In the genomic region with DNA sequence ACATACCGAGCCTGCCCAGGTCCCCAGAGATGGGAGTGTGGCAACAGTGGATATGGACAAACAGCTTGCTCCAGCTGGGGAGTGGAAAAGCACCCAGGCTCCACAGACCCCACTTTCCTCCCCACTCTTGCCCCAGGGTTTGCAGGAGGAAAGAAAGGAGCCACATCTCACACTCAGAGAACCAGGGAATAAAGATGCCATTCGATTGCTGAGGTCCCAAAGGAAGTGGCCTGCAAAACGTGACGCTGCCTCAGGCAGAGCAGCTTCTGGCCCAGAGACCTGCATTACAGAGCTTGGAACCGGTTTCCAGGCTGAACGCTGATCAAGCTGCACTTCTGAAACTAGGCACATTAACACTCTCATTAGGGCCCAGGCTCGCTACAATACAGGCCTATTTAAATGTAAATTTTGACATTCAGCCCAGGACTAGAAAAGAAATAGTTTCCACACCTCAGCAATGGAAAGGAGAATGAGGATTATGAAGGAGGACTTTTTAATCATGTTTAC, we compare ENCODE assay signal across 11 cellular contexts.
A peak's percentile ranks its signal among the peaks of the same experiment; 100 is the strongest.
DNase-seq lines count a peak whose midpoint lies in the region; ATAC-seq and TF ChIP-seq lines count a peak whose summit lies in the region.
"Had no signal": no experiment of that assay in that cellular context is flagged by ENCODE, and none has a peak within 500 bp of the region (broad histone marks: within the 10 kb centered on the region; RNA-seq: fewer than 3 reads in every experiment).

No MANE protein-coding gene starts in this region.

- intact Hi-C loops in dorsolateral prefrontal cortex (cut with DNase I) = no loop called here
- intact Hi-C loops in gastrocnemius medialis (cut with DNase I; ENCODE audit: low total_unique reads) = no loop called here

- H3F3A ChIP-seq in GM23338 (replicated peaks; ENCODE audit: low read depth) = no peaks in the 10 kb centered on the region

- ATAC-seq in GM23338 (peak; percentile 96), gastrocnemius medialis (peak in 1 of 2 donors; percentile 54), GM21529 (IDR thresholded peaks at IDR 0.05; ENCODE audit: unreplicated experiment) (no peak)

- H3K27me3 Mint-ChIP-seq in GM23338 (ENCODE audit: insufficient read depth, low read depth, poor library complexity) (peaks cover 8% of the 10 kb centered on the region), HFFc6 (ENCODE audit: insufficient read depth) (no peaks in the 10 kb centered on the region; the same call in none of the 2 replicates)

- H4K20me1 ChIP-seq in GM23338 (replicated peaks; ENCODE audit: insufficient read depth) = no peaks in the 10 kb centered on the region

- peak overlapping the region; percentile 4; the same call in 1 of the 2 replicates for H2AFZ ChIP-seq in GM23338

- H3K4me3 ChIP-seq in GM23338 (peak overlapping the region; percentile 20; the same call in 1 of the 2 replicates), dorsolateral prefrontal cortex (peak overlapping the region in 50 of 59 donors; percentile 3 to 61 (median 40)), gastrocnemius medialis (peak overlapping the region in 3 of 4 donors; percentile 9 to 44 (median 31))

- in situ Hi-C loops in gastrocnemius medialis (cut with MboI; ENCODE audit: low sequenced_read_pairs in 4 of 4) = no loop called here

- H3K4me3 Mint-ChIP-seq in GM23338 = peak overlapping the region; percentile 32
- H3K4me3 Mint-ChIP-seq in HFFc6 = no peak overlapping the region

- H3K36me3 Mint-ChIP-seq in GM23338 (ENCODE audit: low read depth) (no peaks in the 10 kb centered on the region), HFFc6 (ENCODE audit: low read depth) (no peaks in the 10 kb centered on the region)
- H3K36me3 Mint-ChIP-seq: CD14-positive monocyte, immature natural killer cell had no signal

- H3K27me3 ChIP-seq in GM23338 (ENCODE audit: insufficient read depth) = no peaks in the 10 kb centered on the region
- peaks cover 0 to 4% (median 0%) of the 10 kb centered on the region in 45 donors for H3K27me3 ChIP-seq in dorsolateral prefrontal cortex
- H3K27me3 ChIP-seq in gastrocnemius medialis = no peaks in the 10 kb centered on the region

- H3K36me3 ChIP-seq in GM23338 (ENCODE audit: insufficient read depth) = no peaks in the 10 kb centered on the region
- H3K36me3 ChIP-seq in gastrocnemius medialis = no peaks in the 10 kb centered on the region

- H3K27ac ChIP-seq in GM23338 (ENCODE audit: low read depth) (peak overlapping the region; percentile 82; the same call in 1 of the 2 replicates), dorsolateral prefrontal cortex (no peak overlapping the region), gastrocnemius medialis (no peak overlapping the region)

- peaks cover 8% of the 10 kb centered on the region for H3K9me2 ChIP-seq in GM23338 (ENCODE audit: insufficient read depth)

- H3K9me3 Mint-ChIP-seq in GM23338 (no peaks in the 10 kb centered on the region; the same call in 1 of the 3 replicates), HFFc6 (peaks cover 12% of the 10 kb centered on the region)
- H3K9me3 Mint-ChIP-seq: immature natural killer cell had no signal

- H3K4me1 ChIP-seq in GM23338 (ENCODE audit: insufficient read depth) (peaks cover 17% of the 10 kb centered on the region), gastrocnemius medialis (peaks cover 0 to 4% of the 10 kb centered on the region in 2 donors)

- peak; percentile 68 for DNase-seq in GM23338 (ENCODE audit: low spot score)
- peak in 2 of 10 donors; percentile 23 to 32 for DNase-seq in dorsolateral prefrontal cortex
- peak; percentile 53 for DNase-seq in iPS-NIHi11 (ENCODE audit: low spot score)
- DNase-seq in gastrocnemius medialis = no peak
- no peak for DNase-seq in HFFc6
- DNase-seq in effector CD8-positive, alpha-beta T cell (lab: John Stamatoyannopoulos, UW) = no peak
- DNase-seq in activated naive CD4-positive, alpha-beta T cell treated with Interleukin-2 at 50 U/mL for 16 hours = no peak
- DNase-seq: activated effector memory CD4-positive, alpha-beta T cell treated with Interleukin-2 at 50 U/mL for 16 hours; immature natural killer cell had no signal

- H3K4me1 Mint-ChIP-seq in GM23338 (peaks cover 26% of the 10 kb centered on the region), HFFc6 (ENCODE audit: low read depth) (no peaks in the 10 kb centered on the region)
- H3K4me1 Mint-ChIP-seq: CD14-positive monocyte, immature natural killer cell had no signal

- H3K27ac Mint-ChIP-seq in GM23338 (peak overlapping the region; percentile 87), HFFc6 (no peak overlapping the region)
- H3K27ac Mint-ChIP-seq: immature natural killer cell had no signal

- peak overlapping the region; percentile 22; the same call in 1 of the 2 replicates for H3K4me2 ChIP-seq in GM23338

- H3K9me3 ChIP-seq in gastrocnemius medialis = no peaks in the 10 kb centered on the region

- no peak for TF ChIP-seq POLR2A in gastrocnemius medialis (IDR thresholded peaks at IDR 0.05)

- no peaks in the 10 kb centered on the region for H3K79me2 ChIP-seq in GM23338 (replicated peaks; ENCODE audit: insufficient read depth)

- TF ChIP-seq CTCF in GM23338 (conservative IDR thresholded peaks at IDR 0.05; ENCODE audit: low read depth in 2 of 2) = no peak
- TF ChIP-seq CTCF in dorsolateral prefrontal cortex (IDR thresholded peaks at IDR 0.05 in 54 of 56, conservative IDR thresholded peaks at IDR 0.05 in 2 of 56; ENCODE audit: low read depth in 1 of 56, partially characterized antibody in 56 of 56) = no peak
- TF ChIP-seq CTCF in gastrocnemius medialis (IDR thresholded peaks at IDR 0.05 in 4 of 5, conservative IDR thresholded peaks at IDR 0.05 in 1 of 5) = no peak
- no peak for TF ChIP-seq CTCF in HFFc6 (IDR thresholded peaks at IDR 0.05)

TF ChIP-seq in GM23338, 12 proteins besides CTCF, POLR2A, EP300 and RAD21:
- TF ChIP-seq CREB1 (CRISPR knock-in tag; IDR thresholded peaks at IDR 0.05; ENCODE audit: low read depth) = 0 out of 2 replicates have a peak, but pooled peaks have one; percentile 13
- peak; percentile 66; the same call in 1 of the 2 replicates for TF ChIP-seq NANOG (IDR thresholded peaks at IDR 0.05; ENCODE audit: borderline replicate concordance)
- TF ChIP-seq, protein P1, sequence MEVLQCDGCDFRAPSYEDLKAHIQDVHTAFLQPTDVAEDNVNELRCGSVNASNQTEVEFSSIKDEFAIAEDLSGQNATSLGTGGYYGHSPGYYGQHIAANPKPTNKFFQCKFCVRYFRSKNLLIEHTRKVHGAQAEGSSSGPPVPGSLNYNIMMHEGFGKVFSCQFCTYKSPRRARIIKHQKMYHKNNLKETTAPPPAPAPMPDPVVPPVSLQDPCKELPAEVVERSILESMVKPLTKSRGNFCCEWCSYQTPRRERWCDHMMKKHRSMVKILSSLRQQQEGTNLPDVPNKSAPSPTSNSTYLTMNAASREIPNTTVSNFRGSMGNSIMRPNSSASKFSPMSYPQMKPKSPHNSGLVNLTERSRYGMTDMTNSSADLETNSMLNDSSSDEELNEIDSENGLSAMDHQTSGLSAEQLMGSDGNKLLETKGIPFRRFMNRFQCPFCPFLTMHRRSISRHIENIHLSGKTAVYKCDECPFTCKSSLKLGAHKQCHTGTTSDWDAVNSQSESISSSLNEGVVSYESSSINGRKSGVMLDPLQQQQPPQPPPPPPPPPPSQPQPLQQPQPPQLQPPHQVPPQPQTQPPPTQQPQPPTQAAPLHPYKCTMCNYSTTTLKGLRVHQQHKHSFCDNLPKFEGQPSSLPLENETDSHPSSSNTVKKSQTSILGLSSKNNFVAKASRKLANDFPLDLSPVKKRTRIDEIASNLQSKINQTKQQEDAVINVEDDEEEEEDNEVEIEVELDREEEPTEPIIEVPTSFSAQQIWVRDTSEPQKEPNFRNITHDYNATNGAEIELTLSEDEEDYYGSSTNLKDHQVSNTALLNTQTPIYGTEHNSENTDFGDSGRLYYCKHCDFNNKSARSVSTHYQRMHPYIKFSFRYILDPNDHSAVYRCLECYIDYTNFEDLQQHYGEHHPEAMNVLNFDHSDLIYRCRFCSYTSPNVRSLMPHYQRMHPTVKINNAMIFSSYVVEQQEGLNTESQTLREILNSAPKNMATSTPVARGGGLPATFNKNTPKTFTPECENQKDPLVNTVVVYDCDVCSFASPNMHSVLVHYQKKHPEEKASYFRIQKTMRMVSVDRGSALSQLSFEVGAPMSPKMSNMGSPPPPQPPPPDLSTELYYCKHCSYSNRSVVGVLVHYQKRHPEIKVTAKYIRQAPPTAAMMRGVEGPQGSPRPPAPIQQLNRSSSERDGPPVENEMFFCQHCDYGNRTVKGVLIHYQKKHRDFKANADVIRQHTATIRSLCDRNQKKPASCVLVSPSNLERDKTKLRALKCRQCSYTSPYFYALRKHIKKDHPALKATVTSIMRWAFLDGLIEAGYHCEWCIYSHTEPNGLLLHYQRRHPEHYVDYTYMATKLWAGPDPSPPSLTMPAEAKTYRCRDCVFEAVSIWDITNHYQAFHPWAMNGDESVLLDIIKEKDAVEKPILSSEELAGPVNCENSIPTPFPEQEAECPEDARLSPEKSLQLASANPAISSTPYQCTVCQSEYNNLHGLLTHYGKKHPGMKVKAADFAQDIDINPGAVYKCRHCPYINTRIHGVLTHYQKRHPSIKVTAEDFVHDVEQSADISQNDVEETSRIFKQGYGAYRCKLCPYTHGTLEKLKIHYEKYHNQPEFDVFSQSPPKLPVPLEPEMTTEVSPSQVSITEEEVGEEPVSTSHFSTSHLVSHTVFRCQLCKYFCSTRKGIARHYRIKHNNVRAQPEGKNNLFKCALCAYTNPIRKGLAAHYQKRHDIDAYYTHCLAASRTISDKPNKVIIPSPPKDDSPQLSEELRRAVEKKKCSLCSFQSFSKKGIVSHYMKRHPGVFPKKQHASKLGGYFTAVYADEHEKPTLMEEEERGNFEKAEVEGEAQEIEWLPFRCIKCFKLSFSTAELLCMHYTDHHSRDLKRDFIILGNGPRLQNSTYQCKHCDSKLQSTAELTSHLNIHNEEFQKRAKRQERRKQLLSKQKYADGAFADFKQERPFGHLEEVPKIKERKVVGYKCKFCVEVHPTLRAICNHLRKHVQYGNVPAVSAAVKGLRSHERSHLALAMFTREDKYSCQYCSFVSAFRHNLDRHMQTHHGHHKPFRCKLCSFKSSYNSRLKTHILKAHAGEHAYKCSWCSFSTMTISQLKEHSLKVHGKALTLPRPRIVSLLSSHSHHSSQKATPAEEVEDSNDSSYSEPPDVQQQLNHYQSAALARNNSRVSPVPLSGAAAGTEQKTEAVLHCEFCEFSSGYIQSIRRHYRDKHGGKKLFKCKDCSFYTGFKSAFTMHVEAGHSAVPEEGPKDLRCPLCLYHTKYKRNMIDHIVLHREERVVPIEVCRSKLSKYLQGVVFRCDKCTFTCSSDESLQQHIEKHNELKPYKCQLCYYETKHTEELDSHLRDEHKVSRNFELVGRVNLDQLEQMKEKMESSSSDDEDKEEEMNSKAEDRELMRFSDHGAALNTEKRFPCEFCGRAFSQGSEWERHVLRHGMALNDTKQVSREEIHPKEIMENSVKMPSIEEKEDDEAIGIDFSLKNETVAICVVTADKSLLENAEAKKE (CRISPR knock-in tag; IDR thresholded peaks at IDR 0.05) = peak; percentile 11; the same call in 1 of the 2 replicates
- TF ChIP-seq ZNF114 (CRISPR knock-in tag; IDR thresholded peaks at IDR 0.05) = no peak

Comparison
In these comparisons a context has a peak if more than half of its experiments do, and no peak if none do; other contexts are left out.
1. DNase-seq: peak in GM23338 (single experiment) and iPS-NIHi11 (single experiment); none in gastrocnemius medialis (0 of 2), HFFc6 (single experiment), effector CD8-positive, alpha-beta T cell (single experiment) and activated naive CD4-positive, alpha-beta T cell treated with Interleukin-2 at 50 U/mL for 16 hours (single experiment).
2. Peak in every context shown above with its lines, with median percentiles within 50 percentile points of each other: H3K4me3 ChIP-seq.